22 cellular contexts compared by ENCODE assay signal in the genomic region with DNA sequence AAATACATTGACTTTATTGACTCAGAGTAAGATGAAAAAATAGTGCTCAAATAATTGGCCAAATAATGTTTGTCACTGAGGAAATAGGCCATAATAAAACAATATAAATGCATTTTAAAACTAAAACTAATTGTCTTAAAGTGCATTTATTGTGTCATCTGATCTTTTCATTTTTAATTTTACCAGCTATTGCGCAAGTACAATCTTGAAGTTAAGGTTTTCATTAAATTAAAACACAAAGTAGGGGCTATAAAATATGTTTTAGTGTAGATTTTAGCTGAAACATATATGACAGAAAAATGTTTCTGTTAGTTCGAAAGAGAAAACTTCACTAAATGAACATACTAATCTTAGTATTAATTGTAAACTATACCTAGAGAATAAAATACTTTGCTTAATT.
"Had no signal": no experiment of that assay in that cellular context is flagged by ENCODE, and none has a peak within 500 bp of the region (broad histone marks: within the 10 kb centered on the region; RNA-seq: fewer than 3 reads in every experiment).

No MANE protein-coding gene starts in this region.

- ATAC-seq: foreskin keratinocyte; gastroesophageal sphincter; heart left ventricle; left cardiac atrium; left lung; left ventricle myocardium superior; lower lobe of right lung; mucosa of descending colon; naive thymus-derived CD8-positive, alpha-beta T cell had no signal

- DNase-seq: dermis blood vessel endothelial cell; dorsolateral prefrontal cortex; effector CD4-positive, alpha-beta T cell; effector memory CD4-positive, alpha-beta T cell; foreskin keratinocyte; heart left ventricle; hippocampal formation; left cardiac atrium; left lung; left ventricle myocardium superior; lower lobe of right lung; mesenchymal stem cell; mucosa of descending colon; naive B cell; naive thymus-derived CD8-positive, alpha-beta T cell had no signal

- H3K27me3 ChIP-seq: dorsolateral prefrontal cortex, esophagus muscularis mucosa, foreskin keratinocyte, gastroesophageal sphincter, heart left ventricle, left lung had no signal

- H3K4me3 ChIP-seq: coronary artery, dorsolateral prefrontal cortex, esophagus muscularis mucosa, gastroesophageal sphincter, heart left ventricle, left lung, lower lobe of right lung, mucosa of descending colon had no signal

- FAIRE-seq: endothelial cell of umbilical vein, frontal cortex, islet of Langerhans, keratinocyte had no signal

- H3K27ac ChIP-seq: coronary artery, dorsolateral prefrontal cortex, esophagus muscularis mucosa, foreskin keratinocyte, gastroesophageal sphincter, heart left ventricle, left lung, lower lobe of right lung had no signal

- H3K4me1 ChIP-seq: esophagus muscularis mucosa, foreskin keratinocyte, gastroesophageal sphincter, heart left ventricle, left lung, lower lobe of right lung had no signal

- H3K9me3 ChIP-seq: esophagus muscularis mucosa, gastroesophageal sphincter, lower lobe of right lung, mucosa of descending colon had no signal

- H3K36me3 ChIP-seq: esophagus muscularis mucosa, gastroesophageal sphincter, heart left ventricle, left lung, lower lobe of right lung had no signal
